ENCODE assay signal across 13 cellular contexts in the genomic region with DNA sequence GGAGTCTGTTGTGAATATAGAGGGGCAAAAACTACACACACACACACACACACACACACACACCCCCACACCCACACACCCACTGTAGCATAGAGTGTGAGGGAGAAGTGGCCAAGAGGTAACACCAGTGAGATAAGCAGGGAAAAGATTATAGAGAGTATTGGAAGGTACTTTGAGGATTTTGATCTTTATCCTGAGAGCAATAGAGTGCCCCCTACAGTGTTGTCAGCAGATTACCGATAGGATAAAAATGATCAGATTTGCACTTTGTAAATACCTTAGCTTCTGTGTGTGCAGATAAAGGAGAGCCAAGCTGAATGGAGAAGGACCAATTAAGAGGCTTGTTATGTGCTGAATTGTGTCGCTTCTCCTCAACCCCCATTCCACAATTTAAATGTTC. TPM values are rescaled to one million over a fixed set of nuclear protein-coding genes. Genes with fewer than 3 reads are reported as not detected.
A peak's percentile ranks its signal among the peaks of the same experiment; 100 is the strongest.
DNase-seq lines count a peak whose midpoint lies in the region; ATAC-seq and TF ChIP-seq lines count a peak whose summit lies in the region.
"Had no signal": no experiment of that assay in that cellular context is flagged by ENCODE, and none has a peak within 500 bp of the region (broad histone marks: within the 10 kb centered on the region; RNA-seq: fewer than 3 reads in every experiment).

No MANE protein-coding gene starts in this region.

- peak; percentile 14 for ATAC-seq in naive thymus-derived CD4-positive, alpha-beta T cell
- no peak for ATAC-seq in HG03135 (IDR thresholded peaks at IDR 0.05; ENCODE audit: unreplicated experiment)

- H3K27ac Mint-ChIP-seq in naive thymus-derived CD4-positive, alpha-beta T cell: peak overlapping the region in 1 of 9 donors; percentile 36
- H3K27ac Mint-ChIP-seq: activated CD4-positive, alpha-beta T cell treated with anti-CD3 and anti-CD28 coated beads, Interleukin-2, amount 10 ng/mL, durations not matched to agents 7 days and 5 days; activated naive CD4-positive, alpha-beta T cell treated with anti-CD3 and anti-CD28 coated beads, Interleukin-2, amount 50 U/mL, for 24 hours had no signal

- no peak overlapping the region for H3K27ac ChIP-seq in naive thymus-derived CD4-positive, alpha-beta T cell (ENCODE audit: low read depth, low read length)
- H3K27ac ChIP-seq: transverse colon had no signal

- peaks cover 0 to 5% (median 2%) of the 10 kb centered on the region in 3 experiments for H3K36me3 ChIP-seq in naive thymus-derived CD4-positive, alpha-beta T cell (ENCODE audit: control insufficient read depth in 2 of 3, insufficient read depth in 3 of 3, low read length in 3 of 3)
- H3K36me3 ChIP-seq: transverse colon had no signal

- H3K27me3 Mint-ChIP-seq in naive thymus-derived CD4-positive, alpha-beta T cell: no peaks in the 10 kb centered on the region
- H3K27me3 Mint-ChIP-seq: activated CD4-positive, alpha-beta T cell treated with anti-CD3 and anti-CD28 coated beads, Interleukin-2, amount 10 ng/mL, durations not matched to agents 7 days and 5 days; activated naive CD4-positive, alpha-beta T cell treated with anti-CD3 and anti-CD28 coated beads, Interleukin-2, amount 50 U/mL, for 24 hours had no signal

- no peak overlapping the region for H3K4me3 ChIP-seq in astrocyte of the spinal cord (ENCODE audit: low read depth, low read length)
- H3K4me3 ChIP-seq in naive thymus-derived CD4-positive, alpha-beta T cell (ENCODE audit: low read length): no peak overlapping the region
- H3K4me3 ChIP-seq: transverse colon had no signal

- DNase-seq in Daoy (ENCODE audit: low read depth) (peak; percentile 3), HEK293T (ENCODE audit: extremely low spot score) (peak; percentile 11), astrocyte of the spinal cord (ENCODE audit: low read depth, low spot score) (no peak), DMS53 treated with DMSO at 0.1 percent for 48 hours (lab: John Stamatoyannopoulos, UW; ENCODE audit: unreplicated experiment) (no peak), medulla oblongata (ENCODE audit: extremely low spot score) (no peak)
- DNase-seq in naive thymus-derived CD4-positive, alpha-beta T cell: peak in 2 of 9 donors; percentile 7 to 25
- DNase-seq: activated CD4-positive, alpha-beta T cell treated with anti-CD3 and anti-CD28 coated beads, Interleukin-2, amount 10 ng/mL, durations not matched to agents 7 days and 5 days; KBM-7; NCI-H510A treated with DMSO at 0.1 percent for 48 hours; SW 1271; transverse colon had no signal

- peaks cover 0 to 9% of the 10 kb centered on the region in 2 donors for H3K4me1 ChIP-seq in naive thymus-derived CD4-positive, alpha-beta T cell (ENCODE audit: control insufficient read depth in 2 of 2, insufficient read depth in 2 of 2, low read length in 2 of 2)
- H3K4me1 ChIP-seq: transverse colon had no signal

- POLR2A ChIA-PET in HEK293T (lab: Yijun Ruan, JAX): interaction anchor here (1.5 kb wide), 1 partner anchor 33 kb away, joined by 4 read pairs; a partner anchor contains a TSS
- POLR2A ChIA-PET in naive thymus-derived CD4-positive, alpha-beta T cell (lab: Charles Lee): interaction anchor here (1.2 to 1.9 kb wide), 2 partner anchors 9 to 33 kb away, joined by 4 to 6 read pairs; a partner anchor contains a TSS

- CTCF ChIA-PET in HEK293T (lab: Yijun Ruan, JAX): interaction anchor here (0.7 kb wide), 1 partner anchor 1993 kb away, joined by 5 read pairs; no protein-coding TSS in a partner anchor
- CTCF ChIA-PET in naive thymus-derived CD4-positive, alpha-beta T cell (lab: Charles Lee): interaction anchor here (0.5 to 0.7 kb wide), 2 partner anchors 12 to 176 kb away, joined by 4 read pairs; no protein-coding TSS in a partner anchor

- peaks cover 9 to 68% (median 34%) of the 10 kb centered on the region in 7 donors for H3K4me1 Mint-ChIP-seq in naive thymus-derived CD4-positive, alpha-beta T cell

- no peaks in the 10 kb centered on the region for H3K9me3 Mint-ChIP-seq in naive thymus-derived CD4-positive, alpha-beta T cell
- H3K9me3 Mint-ChIP-seq: activated CD4-positive, alpha-beta T cell treated with anti-CD3 and anti-CD28 coated beads, Interleukin-2, amount 10 ng/mL, durations not matched to agents 7 days and 5 days; activated naive CD4-positive, alpha-beta T cell treated with anti-CD3 and anti-CD28 coated beads, Interleukin-2, amount 50 U/mL, for 24 hours had no signal

- TF ChIP-seq CTCF in astrocyte of the spinal cord (IDR thresholded peaks at IDR 0.05; ENCODE audit: low read depth, low read length): peak; percentile 21

- H3K9me3 ChIP-seq in naive thymus-derived CD4-positive, alpha-beta T cell (ENCODE audit: control insufficient read depth in 2 of 3, low read length in 3 of 3): no peaks in the 10 kb centered on the region
- H3K9me3 ChIP-seq: transverse colon had no signal

- in situ Hi-C loops in astrocyte of the spinal cord (cut with HindIII; ENCODE audit: low sequenced_read_pairs): no loop called here

- H3K36me3 Mint-ChIP-seq in naive thymus-derived CD4-positive, alpha-beta T cell: peaks cover 0 to 64% (median 44%) of the 10 kb centered on the region in 5 donors

- intact Hi-C loops in naive thymus-derived CD4-positive, alpha-beta T cell (cut with micrococcal nuclease): no loop called here

- H3K4me3 Mint-ChIP-seq in naive thymus-derived CD4-positive, alpha-beta T cell: peak overlapping the region in 1 of 10 donors; percentile 23
- H3K4me3 Mint-ChIP-seq: activated CD4-positive, alpha-beta T cell treated with anti-CD3 and anti-CD28 coated beads, Interleukin-2, amount 10 ng/mL, durations not matched to agents 7 days and 5 days; activated naive CD4-positive, alpha-beta T cell treated with anti-CD3 and anti-CD28 coated beads, Interleukin-2, amount 50 U/mL, for 24 hours had no signal

- no peaks in the 10 kb centered on the region for H3K27me3 ChIP-seq in naive thymus-derived CD4-positive, alpha-beta T cell (ENCODE audit: control insufficient read depth in 2 of 2, insufficient read depth in 2 of 2, low read length in 2 of 2)
- H3K27me3 ChIP-seq: transverse colon had no signal

TF ChIP-seq in HEK293T, 16 proteins besides CTCF, POLR2A, EP300 and RAD21:
- TF ChIP-seq SP1 (IDR thresholded peaks at IDR 0.05) (no peak), SUZ12 (IDR thresholded peaks at IDR 0.05) (no peak), HDGF (IDR thresholded peaks at IDR 0.05; ENCODE audit: borderline replicate concordance) (no peak)
- TF ChIP-seq, protein P1, sequence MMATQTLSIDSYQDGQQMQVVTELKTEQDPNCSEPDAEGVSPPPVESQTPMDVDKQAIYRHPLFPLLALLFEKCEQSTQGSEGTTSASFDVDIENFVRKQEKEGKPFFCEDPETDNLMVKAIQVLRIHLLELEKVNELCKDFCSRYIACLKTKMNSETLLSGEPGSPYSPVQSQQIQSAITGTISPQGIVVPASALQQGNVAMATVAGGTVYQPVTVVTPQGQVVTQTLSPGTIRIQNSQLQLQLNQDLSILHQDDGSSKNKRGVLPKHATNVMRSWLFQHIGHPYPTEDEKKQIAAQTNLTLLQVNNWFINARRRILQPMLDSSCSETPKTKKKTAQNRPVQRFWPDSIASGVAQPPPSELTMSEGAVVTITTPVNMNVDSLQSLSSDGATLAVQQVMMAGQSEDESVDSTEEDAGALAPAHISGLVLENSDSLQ (IDR thresholded peaks at IDR 0.05): no peak
TF ChIP-seq in HEK293T: peak in this region for 0.

RNA-seq across cellular contexts. Expression of a gene that starts 32.3 kb away (rescaled TPM):
- total RNA-seq in Daoy (2014; rRNA removed; shearing (Covaris generic)): 43.0 and 51.1 TPM in 2 replicates
- total RNA-seq in naive thymus-derived CD4-positive, alpha-beta T cell: 10 to 100 TPM; 46.2 to 82.8 (median 52.4) TPM
- 10 to 100 TPM; 54.9 to 66.1 TPM for polyA plus RNA-seq in naive thymus-derived CD4-positive, alpha-beta T cell

Comparison
In these comparisons a context has a peak if more than half of its experiments do, and no peak if none do; other contexts are left out.
1. DNase-seq: peak in Daoy (single experiment) and HEK293T (single experiment); none in astrocyte of the spinal cord (single experiment), DMS53 treated with DMSO at 0.1 percent for 48 hours (single experiment) and medulla oblongata (single experiment).